21 cellular contexts compared by ENCODE assay signal in the genomic region with DNA sequence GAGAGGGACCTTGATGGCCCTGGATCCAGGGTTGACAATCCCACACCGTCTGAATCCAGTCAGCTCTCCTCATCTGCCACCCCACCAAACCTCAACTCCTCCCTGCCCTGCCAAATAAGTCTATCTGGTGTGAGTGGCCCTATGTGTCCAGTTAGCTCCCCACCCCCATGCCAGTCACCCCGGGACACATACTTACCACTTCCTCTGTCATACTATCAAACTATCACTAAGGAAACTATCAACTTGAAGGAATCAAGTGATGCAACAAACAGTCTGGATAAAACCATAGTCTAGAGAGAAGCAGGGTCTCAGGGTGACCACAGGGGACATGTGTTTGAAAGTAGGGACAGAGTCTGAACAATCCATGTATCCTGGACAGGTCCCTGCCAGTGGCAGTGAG. TPM values are rescaled to one million over a fixed set of nuclear protein-coding genes. Genes with fewer than 3 reads are reported as not detected.
DNase-seq lines count a peak whose midpoint lies in the region; ATAC-seq and TF ChIP-seq lines count a peak whose summit lies in the region.
"Had no signal": no experiment of that assay in that cellular context is flagged by ENCODE, and none has a peak within 500 bp of the region (broad histone marks: within the 10 kb centered on the region; RNA-seq: fewer than 3 reads in every experiment).

No MANE protein-coding gene starts in this region.

- in situ Hi-C loops in transverse colon (cut with MboI; ENCODE audit: low pct_ligation_motif_present in 1 of 4, low pct_unique_long_range_greater_than_20kb in 1 of 4, low sequenced_read_pairs in 3 of 4), result no loop called here

- H3K9me3 ChIP-seq in transverse colon, result no peaks in the 10 kb centered on the region
- H3K9me3 ChIP-seq in SJCRH30 (replicated peaks), result no peaks in the 10 kb centered on the region
- H3K9me3 ChIP-seq: A549 had no signal

- H3K36me3 Mint-ChIP-seq in activated CD8-positive, alpha-beta T cell treated with anti-CD3 and anti-CD28 coated beads, Interleukin-2, amount 10 ng/mL, durations not matched to agents 7 days and 5 days (ENCODE audit: low read depth), result peaks cover 11% of the 10 kb centered on the region
- no peaks in the 10 kb centered on the region for H3K36me3 Mint-ChIP-seq in activated CD8-positive, alpha-beta T cell treated with anti-CD3 and anti-CD28 coated beads for 36 hours (ENCODE audit: low read depth)
- no peaks in the 10 kb centered on the region for H3K36me3 Mint-ChIP-seq in activated T-helper 17 cell treated with anti-CD3 and anti-CD28 coated beads, Interleukin-2, amount 50 U/mL, for 72 hours (ENCODE audit: low read depth)

- no peaks in the 10 kb centered on the region for H3K9me3 Mint-ChIP-seq in activated CD8-positive, alpha-beta T cell treated with anti-CD3 and anti-CD28 coated beads, Interleukin-2, amount 10 ng/mL, durations not matched to agents 7 days and 5 days (ENCODE audit: insufficient read depth)
- H3K9me3 Mint-ChIP-seq in activated CD8-positive, alpha-beta T cell treated with anti-CD3 and anti-CD28 coated beads for 36 hours, result no peaks in the 10 kb centered on the region
- H3K9me3 Mint-ChIP-seq in activated T-helper 17 cell treated with anti-CD3 and anti-CD28 coated beads, Interleukin-2, amount 50 U/mL, for 72 hours, result no peaks in the 10 kb centered on the region
- peaks cover 3 to 15% of the 10 kb centered on the region in 2 donors for H3K9me3 Mint-ChIP-seq in stimulated activated naive CD8-positive, alpha-beta T cell treated with anti-CD3 and anti-CD28 coated beads, Interleukin-15, amount 100 ng/mL, for 72 hours

- WGBS in transverse colon (ENCODE audit: low coverage in 1 of 2), 2 donors, result 69% methylated on average over 2 of the region's 2 CpGs; no CpG with 5 or more reads in 1 of the 2 donors

- H3K4me1 ChIP-seq in transverse colon (no peaks in the 10 kb centered on the region), SJCRH30 (no peaks in the 10 kb centered on the region)
- H3K4me1 ChIP-seq: A549, esophagus muscularis mucosa had no signal

- H3K4me3 ChIP-seq in NB4 (ENCODE audit: low read depth, low read length) (no peak overlapping the region), transverse colon (no peak overlapping the region), SJCRH30 (no peak overlapping the region)
- H3K4me3 ChIP-seq: A549, esophagus muscularis mucosa had no signal

- peak overlapping the region; percentile 80 for H3K27ac Mint-ChIP-seq in activated CD8-positive, alpha-beta T cell treated with anti-CD3 and anti-CD28 coated beads, Interleukin-2, amount 10 ng/mL, durations not matched to agents 7 days and 5 days
- no peak overlapping the region for H3K27ac Mint-ChIP-seq in activated CD8-positive, alpha-beta T cell treated with anti-CD3 and anti-CD28 coated beads for 36 hours
- H3K27ac Mint-ChIP-seq in activated T-helper 17 cell treated with anti-CD3 and anti-CD28 coated beads, Interleukin-2, amount 50 U/mL, for 72 hours, result peak overlapping the region; percentile 89
- H3K27ac Mint-ChIP-seq in stimulated activated naive CD8-positive, alpha-beta T cell treated with anti-CD3 and anti-CD28 coated beads, Interleukin-15, amount 100 ng/mL, for 72 hours, result no peak overlapping the region
- H3K27ac Mint-ChIP-seq: nephron; stimulated activated naive CD8-positive, alpha-beta T cell treated with anti-CD3 and anti-CD28 coated beads, Interleukin-15, Interleukin-2, amounts not matched to agents 100 ng/mL and 50 ng/mL, for 24 hours had no signal

- CTCF ChIA-PET in activated CD8-positive, alpha-beta T cell treated with anti-CD3 and anti-CD28 coated beads, Interleukin-2, amount 10 ng/mL, durations not matched to agents 7 days and 5 days (lab: Charles Lee), result interaction anchor here (0.9 to 3.0 kb wide), 5 partner anchors 26 to 77 kb away, joined by 3 to 9 read pairs (median 7); partner anchors contain the start of gene NCF4
- CTCF ChIA-PET in activated CD8-positive, alpha-beta T cell treated with anti-CD3 and anti-CD28 coated beads for 36 hours (lab: Charles Lee), result interaction anchor here (1.3 kb wide), 1 partner anchor 44 kb away, joined by 3 read pairs; no protein-coding TSS in a partner anchor

- no peaks in the 10 kb centered on the region for H3K36me3 ChIP-seq in transverse colon
- no peaks in the 10 kb centered on the region for H3K36me3 ChIP-seq in SJCRH30
- H3K36me3 ChIP-seq: esophagus muscularis mucosa had no signal

- POLR2A ChIA-PET in activated CD8-positive, alpha-beta T cell treated with anti-CD3 and anti-CD28 coated beads, Interleukin-2, amount 10 ng/mL, durations not matched to agents 7 days and 5 days (lab: Charles Lee), result interaction anchor here (1.2 kb wide), 1 partner anchor 9 kb away, joined by 3 read pairs; no protein-coding TSS in a partner anchor
- POLR2A ChIA-PET in activated CD8-positive, alpha-beta T cell treated with anti-CD3 and anti-CD28 coated beads for 36 hours (lab: Charles Lee), result no interaction called here

- no peak for DNase-seq in activated CD8-positive, alpha-beta T cell treated with anti-CD3 and anti-CD28 coated beads, Interleukin-2, amount 10 ng/mL, durations not matched to agents 7 days and 5 days
- no peak for DNase-seq in activated CD8-positive, alpha-beta T cell treated with anti-CD3 and anti-CD28 coated beads for 36 hours
- DNase-seq in NB4 (ENCODE audit: low read depth) (peak; percentile 14), transverse colon (no peak), SJCRH30 (no peak)
- no peak for DNase-seq in stimulated activated naive CD8-positive, alpha-beta T cell treated with anti-CD3 and anti-CD28 coated beads, Interleukin-15, amount 100 ng/mL, for 72 hours
- no peak for DNase-seq in effector CD4-positive, alpha-beta T cell
- DNase-seq: activated CD4-positive, CD25-positive, alpha-beta regulatory T cell treated with anti-CD3 and anti-CD28 coated beads, Interleukin-2, amount 50 U/mL, for 72 hours; activated gamma-delta T cell; caudate nucleus; KBM-7; NCI-H1417; NCI-H2171 treated with DMSO at 0.1 percent for 48 hours; NCI-H526 treated with DMSO at 0.1 percent for 48 hours; T-helper 17 cell had no signal

- peaks cover 8% of the 10 kb centered on the region for H3K27me3 Mint-ChIP-seq in activated CD8-positive, alpha-beta T cell treated with anti-CD3 and anti-CD28 coated beads, Interleukin-2, amount 10 ng/mL, durations not matched to agents 7 days and 5 days (ENCODE audit: low read depth)
- peaks cover 22% of the 10 kb centered on the region for H3K27me3 Mint-ChIP-seq in activated CD8-positive, alpha-beta T cell treated with anti-CD3 and anti-CD28 coated beads for 36 hours
- H3K27me3 Mint-ChIP-seq in activated T-helper 17 cell treated with anti-CD3 and anti-CD28 coated beads, Interleukin-2, amount 50 U/mL, for 72 hours, result peaks cover 16% of the 10 kb centered on the region
- H3K27me3 Mint-ChIP-seq in stimulated activated naive CD8-positive, alpha-beta T cell treated with anti-CD3 and anti-CD28 coated beads, Interleukin-15, amount 100 ng/mL, for 72 hours, result peaks cover 81% of the 10 kb centered on the region

- no peak for TF ChIP-seq CTCF in activated CD8-positive, alpha-beta T cell treated with anti-CD3 and anti-CD28 coated beads for 36 hours (IDR thresholded peaks at IDR 0.05)
- TF ChIP-seq CTCF in NB4 (IDR thresholded peaks at IDR 0.05; ENCODE audit: low read depth, low read length), result no peak
- no peak for TF ChIP-seq CTCF in transverse colon (IDR thresholded peaks at IDR 0.05)

- H3K27ac ChIP-seq in transverse colon, result peak overlapping the region in 3 of 4 donors; percentile 50 to 62 (median 52)
- H3K27ac ChIP-seq in SJCRH30, result no peak overlapping the region
- H3K27ac ChIP-seq: A549 had no signal

- no peak for ATAC-seq in activated CD8-positive, alpha-beta T cell treated with anti-CD3 and anti-CD28 coated beads, Interleukin-2, amount 10 ng/mL, durations not matched to agents 7 days and 5 days
- no peak for ATAC-seq in activated CD8-positive, alpha-beta T cell treated with anti-CD3 and anti-CD28 coated beads for 36 hours
- ATAC-seq in activated T-helper 17 cell treated with anti-CD3 and anti-CD28 coated beads, Interleukin-2, amount 50 U/mL, for 72 hours (replicated peaks), result peak; percentile 6
- no peak for ATAC-seq in stimulated activated naive CD8-positive, alpha-beta T cell treated with anti-CD3 and anti-CD28 coated beads, Interleukin-15, amount 100 ng/mL, for 72 hours
- ATAC-seq: A549, T-helper 17 cell had no signal

- TF ChIP-seq EP300 in transverse colon (IDR thresholded peaks at IDR 0.05; ENCODE audit: low read depth), result no peak

- peaks cover 40% of the 10 kb centered on the region for H3K4me1 Mint-ChIP-seq in activated CD8-positive, alpha-beta T cell treated with anti-CD3 and anti-CD28 coated beads, Interleukin-2, amount 10 ng/mL, durations not matched to agents 7 days and 5 days (ENCODE audit: low read depth)
- no peaks in the 10 kb centered on the region for H3K4me1 Mint-ChIP-seq in activated CD8-positive, alpha-beta T cell treated with anti-CD3 and anti-CD28 coated beads for 36 hours (ENCODE audit: low read depth)
- H3K4me1 Mint-ChIP-seq in activated T-helper 17 cell treated with anti-CD3 and anti-CD28 coated beads, Interleukin-2, amount 50 U/mL, for 72 hours, result peaks cover 22% of the 10 kb centered on the region
- H3K4me1 Mint-ChIP-seq in stimulated activated naive CD8-positive, alpha-beta T cell treated with anti-CD3 and anti-CD28 coated beads, Interleukin-15, amount 100 ng/mL, for 72 hours, result peaks cover 21% of the 10 kb centered on the region
- H3K4me1 Mint-ChIP-seq: nephron had no signal

- H3K27me3 ChIP-seq in transverse colon (peaks cover 6% of the 10 kb centered on the region), SJCRH30 (no peaks in the 10 kb centered on the region)

- TF ChIP-seq POLR2A in NB4 (IDR thresholded peaks at IDR 0.05; ENCODE audit: extremely low read depth, insufficient read length), result no peak
- TF ChIP-seq POLR2A in transverse colon (IDR thresholded peaks at IDR 0.05), result no peak

- intact Hi-C loops in activated CD8-positive, alpha-beta T cell treated with anti-CD3 and anti-CD28 coated beads for 36 hours (cut with micrococcal nuclease), result no loop called here
- intact Hi-C loops in transverse colon (cut with DNase I; ENCODE audit: low total_unique reads), result no loop called here

- H3K4me3 Mint-ChIP-seq in activated CD8-positive, alpha-beta T cell treated with anti-CD3 and anti-CD28 coated beads, Interleukin-2, amount 10 ng/mL, durations not matched to agents 7 days and 5 days, result no peak overlapping the region
- no peak overlapping the region for H3K4me3 Mint-ChIP-seq in activated CD8-positive, alpha-beta T cell treated with anti-CD3 and anti-CD28 coated beads for 36 hours
- H3K4me3 Mint-ChIP-seq in activated T-helper 17 cell treated with anti-CD3 and anti-CD28 coated beads, Interleukin-2, amount 50 U/mL, for 72 hours, result peak overlapping the region; percentile 79
- H3K4me3 Mint-ChIP-seq in stimulated activated naive CD8-positive, alpha-beta T cell treated with anti-CD3 and anti-CD28 coated beads, Interleukin-15, amount 100 ng/mL, for 72 hours, result no peak overlapping the region
- H3K4me3 Mint-ChIP-seq: CD14-positive monocyte; nephron; stimulated activated naive CD8-positive, alpha-beta T cell treated with anti-CD3 and anti-CD28 coated beads, Interleukin-15, Interleukin-2, amounts not matched to agents 100 ng/mL and 50 ng/mL, for 24 hours; T-helper 17 cell had no signal

RNA-seq across cellular contexts. Expression of gene CSF2RB, which starts 13.2 kb away (rescaled TPM):
- total RNA-seq in activated CD8-positive, alpha-beta T cell treated with anti-CD3 and anti-CD28 coated beads, Interleukin-2, amount 10 ng/mL, durations not matched to agents 7 days and 5 days, result 1 to 10 TPM; 1.4 TPM
- total RNA-seq in activated CD8-positive, alpha-beta T cell treated with anti-CD3 and anti-CD28 coated beads for 36 hours, result under 1 TPM; 0.16 to 0.29 TPM
- total RNA-seq in activated T-helper 17 cell treated with anti-CD3 and anti-CD28 coated beads, Interleukin-2, amount 50 U/mL, for 72 hours, result 1 to 10 TPM; 4.2 to 4.8 TPM
- total RNA-seq in transverse colon, result 1 to 10 TPM; 1.2 to 9.7 (median 6.0) TPM
- not detected in 2 replicates for total RNA-seq in SJCRH30 (2014; rRNA removed; shearing (Covaris generic))

RNA-seq across cellular contexts. Expression of gene NCF4, which starts 39.4 kb away (rescaled TPM):
- total RNA-seq in activated CD8-positive, alpha-beta T cell treated with anti-CD3 and anti-CD28 coated beads, Interleukin-2, amount 10 ng/mL, durations not matched to agents 7 days and 5 days, result 10 to 100 TPM; 44.1 to 48.2 TPM
- 1 to 10 TPM; 2.5 to 2.9 TPM for total RNA-seq in activated CD8-positive, alpha-beta T cell treated with anti-CD3 and anti-CD28 coated beads for 36 hours
- total RNA-seq in activated T-helper 17 cell treated with anti-CD3 and anti-CD28 coated beads, Interleukin-2, amount 50 U/mL, for 72 hours, result 10 to 100 TPM; 40.6 to 60.1 TPM
- 10 to 100 TPM in 3 of 4 donors, 1 to 10 TPM in 1; 9.4 to 98.7 (median 23.5) TPM for total RNA-seq in transverse colon
- not detected in 2 replicates for total RNA-seq in SJCRH30 (2014; rRNA removed; shearing (Covaris generic))

Comparison
In these comparisons a context has a peak if more than half of its experiments do, and no peak if none do; other contexts are left out.
1. H3K27ac Mint-ChIP-seq: peak in activated CD8-positive, alpha-beta T cell treated with anti-CD3 and anti-CD28 coated beads, Interleukin-2, amount 10 ng/mL, durations not matched to agents 7 days and 5 days (single experiment) and activated T-helper 17 cell treated with anti-CD3 and anti-CD28 coated beads, Interleukin-2, amount 50 U/mL, for 72 hours (single experiment); none in activated CD8-positive, alpha-beta T cell treated with anti-CD3 and anti-CD28 coated beads for 36 hours (single experiment) and stimulated activated naive CD8-positive, alpha-beta T cell treated with anti-CD3 and anti-CD28 coated beads, Interleukin-15, amount 100 ng/mL, for 72 hours (0 of 2).